In the genomic region with DNA sequence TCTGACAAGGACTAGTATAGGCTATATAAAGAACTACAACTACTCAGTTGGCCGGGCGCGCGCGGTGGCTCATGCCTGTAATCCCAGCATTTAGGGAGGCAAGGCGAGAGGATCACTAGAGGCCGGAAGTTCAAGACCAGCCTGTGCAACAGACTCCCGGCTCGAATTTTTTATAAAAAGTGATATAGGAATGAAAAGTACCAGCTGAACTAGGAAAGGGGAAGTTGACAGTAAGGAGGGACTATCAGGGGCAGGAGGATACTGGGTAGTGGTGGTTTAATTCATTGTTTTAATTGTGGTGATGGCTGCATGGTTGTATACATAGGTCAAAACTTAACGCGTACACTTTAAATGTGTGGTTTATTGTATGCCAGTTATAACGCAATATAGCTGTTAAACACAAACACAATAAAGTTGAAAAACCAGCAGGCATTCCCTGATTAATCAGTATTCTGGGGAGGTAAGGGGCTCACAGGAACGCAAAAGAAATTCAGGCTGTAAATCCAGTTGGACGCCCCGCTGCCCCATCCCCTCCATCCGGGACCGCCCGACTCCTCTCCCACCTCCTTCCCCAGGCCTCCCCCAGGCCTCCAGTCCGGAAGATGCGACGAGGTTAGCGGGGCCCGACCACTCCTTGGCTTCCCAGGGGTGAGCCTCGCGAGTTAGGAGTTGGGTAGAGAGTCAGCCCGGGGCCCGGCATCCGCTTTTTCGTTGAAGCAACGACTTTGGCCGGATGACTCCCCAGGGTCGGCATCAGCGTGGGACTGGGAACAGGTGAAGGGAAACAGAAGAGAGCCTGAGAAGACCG, we compare ENCODE assay signal across 1 cellular context.
TF ChIP-seq lines count a peak whose summit lies in the region.

No MANE protein-coding gene starts in this region.

TF ChIP-seq in IMR-90, 13 proteins besides CTCF, POLR2A, EP300 and RAD21 (continued from another document):
- TF ChIP-seq BHLHE40 (IDR thresholded peaks at IDR 0.05; ENCODE audit: low read depth, low read length): peak; percentile 79
- TF ChIP-seq, protein P1, sequence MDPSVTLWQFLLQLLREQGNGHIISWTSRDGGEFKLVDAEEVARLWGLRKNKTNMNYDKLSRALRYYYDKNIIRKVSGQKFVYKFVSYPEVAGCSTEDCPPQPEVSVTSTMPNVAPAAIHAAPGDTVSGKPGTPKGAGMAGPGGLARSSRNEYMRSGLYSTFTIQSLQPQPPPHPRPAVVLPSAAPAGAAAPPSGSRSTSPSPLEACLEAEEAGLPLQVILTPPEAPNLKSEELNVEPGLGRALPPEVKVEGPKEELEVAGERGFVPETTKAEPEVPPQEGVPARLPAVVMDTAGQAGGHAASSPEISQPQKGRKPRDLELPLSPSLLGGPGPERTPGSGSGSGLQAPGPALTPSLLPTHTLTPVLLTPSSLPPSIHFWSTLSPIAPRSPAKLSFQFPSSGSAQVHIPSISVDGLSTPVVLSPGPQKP (IDR thresholded peaks at IDR 0.05; ENCODE audit: borderline replicate concordance, low read depth, low read length): no peak
- no peak for TF ChIP-seq RCOR1 (IDR thresholded peaks at IDR 0.05; ENCODE audit: insufficient replicate concordance, low read length)
- no peak for TF ChIP-seq RFX5 (IDR thresholded peaks at IDR 0.05; ENCODE audit: low read depth, low read length)
- TF ChIP-seq, protein P2, sequence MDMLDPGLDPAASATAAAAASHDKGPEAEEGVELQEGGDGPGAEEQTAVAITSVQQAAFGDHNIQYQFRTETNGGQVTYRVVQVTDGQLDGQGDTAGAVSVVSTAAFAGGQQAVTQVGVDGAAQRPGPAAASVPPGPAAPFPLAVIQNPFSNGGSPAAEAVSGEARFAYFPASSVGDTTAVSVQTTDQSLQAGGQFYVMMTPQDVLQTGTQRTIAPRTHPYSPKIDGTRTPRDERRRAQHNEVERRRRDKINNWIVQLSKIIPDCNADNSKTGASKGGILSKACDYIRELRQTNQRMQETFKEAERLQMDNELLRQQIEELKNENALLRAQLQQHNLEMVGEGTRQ (IDR thresholded peaks at IDR 0.05; ENCODE audit: low read depth, low read length): no peak
- TF ChIP-seq NFE2L2 (IDR thresholded peaks at IDR 0.05; ENCODE audit: low read depth, low read length): no peak
- TF ChIP-seq MXI1 (IDR thresholded peaks at IDR 0.05; ENCODE audit: borderline replicate concordance, low read depth, low read length): 0 out of 2 replicates have a peak, but pooled peaks have one; percentile 15
